Comparison of ENCODE assay signal across 1 cellular context in the genomic region with DNA sequence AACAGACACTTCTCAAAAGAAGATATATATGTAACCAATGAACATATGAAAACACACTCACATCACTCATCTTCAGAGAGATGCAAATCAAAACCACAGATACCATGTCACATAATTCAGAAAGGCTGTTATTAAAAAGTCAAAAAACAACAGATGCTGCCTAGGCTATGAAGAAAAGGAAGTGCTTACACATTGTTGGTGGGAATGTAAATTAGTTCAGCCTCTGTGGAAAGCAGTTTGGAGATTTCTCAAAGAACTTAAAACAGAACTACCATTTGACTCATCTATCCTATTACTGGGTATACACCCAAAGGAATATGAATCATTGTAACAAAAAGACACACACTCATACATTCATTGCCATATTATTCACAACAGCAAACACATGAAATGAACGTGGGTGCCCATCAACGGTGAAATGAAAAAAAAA.
TF ChIP-seq lines count a peak whose summit lies in the region.

No MANE protein-coding gene starts in this region.

TF ChIP-seq in GM12878, 131 proteins besides CTCF, POLR2A, EP300 and RAD21 (continued from another document):
- TF ChIP-seq HSF1 (IDR thresholded peaks at IDR 0.05; ENCODE audit: low read depth, low read length): no peak
- TF ChIP-seq ZNF622 (IDR thresholded peaks at IDR 0.05): no peak
- no peak for TF ChIP-seq SP1 (IDR thresholded peaks at IDR 0.05; ENCODE audit: low read depth, low read length)
- no peak for TF ChIP-seq HDGF (IDR thresholded peaks at IDR 0.05)
- peak; percentile 80; the same call in 1 of the 2 replicates for TF ChIP-seq TCF7 (IDR thresholded peaks at IDR 0.05; ENCODE audit: borderline replicate concordance)
- TF ChIP-seq, protein P1, sequence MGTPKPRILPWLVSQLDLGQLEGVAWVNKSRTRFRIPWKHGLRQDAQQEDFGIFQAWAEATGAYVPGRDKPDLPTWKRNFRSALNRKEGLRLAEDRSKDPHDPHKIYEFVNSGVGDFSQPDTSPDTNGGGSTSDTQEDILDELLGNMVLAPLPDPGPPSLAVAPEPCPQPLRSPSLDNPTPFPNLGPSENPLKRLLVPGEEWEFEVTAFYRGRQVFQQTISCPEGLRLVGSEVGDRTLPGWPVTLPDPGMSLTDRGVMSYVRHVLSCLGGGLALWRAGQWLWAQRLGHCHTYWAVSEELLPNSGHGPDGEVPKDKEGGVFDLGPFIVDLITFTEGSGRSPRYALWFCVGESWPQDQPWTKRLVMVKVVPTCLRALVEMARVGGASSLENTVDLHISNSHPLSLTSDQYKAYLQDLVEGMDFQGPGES (IDR thresholded peaks at IDR 0.05): no peak
- TF ChIP-seq ASH2L (IDR thresholded peaks at IDR 0.05; ENCODE audit: borderline replicate concordance, low read depth): no peak
- 0 out of 2 replicates have a peak, but pooled peaks have one; percentile 30 for TF ChIP-seq TCF12 (IDR thresholded peaks at IDR 0.05; ENCODE audit: low read depth, low read length)
- peak; percentile 64; the same call in 1 of the 2 replicates for TF ChIP-seq PML (IDR thresholded peaks at IDR 0.05; ENCODE audit: low read length)
- TF ChIP-seq NFXL1 (IDR thresholded peaks at IDR 0.05; ENCODE audit: borderline replicate concordance): no peak
- TF ChIP-seq FOXM1 (IDR thresholded peaks at IDR 0.05; ENCODE audit: low read depth, low read length): peak; percentile 91; the same call in 1 of the 2 replicates
- TF ChIP-seq, protein P2, sequence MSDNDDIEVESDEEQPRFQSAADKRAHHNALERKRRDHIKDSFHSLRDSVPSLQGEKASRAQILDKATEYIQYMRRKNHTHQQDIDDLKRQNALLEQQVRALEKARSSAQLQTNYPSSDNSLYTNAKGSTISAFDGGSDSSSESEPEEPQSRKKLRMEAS (IDR thresholded peaks at IDR 0.05; ENCODE audit: low read depth, low read length): no peak
- TF ChIP-seq TARDBP (IDR thresholded peaks at IDR 0.05; ENCODE audit: borderline replicate concordance): no peak
- no peak for TF ChIP-seq MYC (IDR thresholded peaks at IDR 0.05; ENCODE audit: insufficient read depth, insufficient read length, insufficient replicate concordance, low read length, severe bottlenecking)
- TF ChIP-seq HCFC1 (IDR thresholded peaks at IDR 0.05; ENCODE audit: low read length): no peak
- no peak for TF ChIP-seq NR2C2 (IDR thresholded peaks at IDR 0.05; ENCODE audit: borderline replicate concordance, control insufficient read depth, insufficient read length, low read depth)
- TF ChIP-seq, protein P3, sequence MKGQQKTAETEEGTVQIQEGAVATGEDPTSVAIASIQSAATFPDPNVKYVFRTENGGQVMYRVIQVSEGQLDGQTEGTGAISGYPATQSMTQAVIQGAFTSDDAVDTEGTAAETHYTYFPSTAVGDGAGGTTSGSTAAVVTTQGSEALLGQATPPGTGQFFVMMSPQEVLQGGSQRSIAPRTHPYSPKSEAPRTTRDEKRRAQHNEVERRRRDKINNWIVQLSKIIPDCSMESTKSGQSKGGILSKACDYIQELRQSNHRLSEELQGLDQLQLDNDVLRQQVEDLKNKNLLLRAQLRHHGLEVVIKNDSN (IDR thresholded peaks at IDR 0.05; ENCODE audit: borderline replicate concordance, extremely low read length, insufficient read depth, low read depth, low read length): no peak
- TF ChIP-seq, protein P4, sequence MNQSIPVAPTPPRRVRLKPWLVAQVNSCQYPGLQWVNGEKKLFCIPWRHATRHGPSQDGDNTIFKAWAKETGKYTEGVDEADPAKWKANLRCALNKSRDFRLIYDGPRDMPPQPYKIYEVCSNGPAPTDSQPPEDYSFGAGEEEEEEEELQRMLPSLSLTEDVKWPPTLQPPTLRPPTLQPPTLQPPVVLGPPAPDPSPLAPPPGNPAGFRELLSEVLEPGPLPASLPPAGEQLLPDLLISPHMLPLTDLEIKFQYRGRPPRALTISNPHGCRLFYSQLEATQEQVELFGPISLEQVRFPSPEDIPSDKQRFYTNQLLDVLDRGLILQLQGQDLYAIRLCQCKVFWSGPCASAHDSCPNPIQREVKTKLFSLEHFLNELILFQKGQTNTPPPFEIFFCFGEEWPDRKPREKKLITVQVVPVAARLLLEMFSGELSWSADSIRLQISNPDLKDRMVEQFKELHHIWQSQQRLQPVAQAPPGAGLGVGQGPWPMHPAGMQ (IDR thresholded peaks at IDR 0.05; ENCODE audit: borderline replicate concordance): no peak
